In genomic region chr4:190049378-190050239, GRCh38 we compare ENCODE assay signal across 12 cellular contexts. TPM values are rescaled to one million over a fixed set of nuclear protein-coding genes. Genes with fewer than 3 reads are reported as not detected.
DNase-seq lines count a peak whose midpoint lies in the region; ATAC-seq, FAIRE-seq and TF ChIP-seq lines count a peak whose summit lies in the region.
"Not testable (repeated sequence)": the region's sequence is repeated elsewhere in the genome, so short reads cannot be mapped to it uniquely, and the experiment has no call there.
"Had no signal": no experiment of that assay in that cellular context is flagged by ENCODE, and none has a peak within 500 bp of the region (broad histone marks: within the 10 kb centered on the region; RNA-seq: fewer than 3 reads in every experiment).

No MANE protein-coding gene starts in this region.

- peak; percentile 64 for ATAC-seq in RWPE2 (ENCODE audit: low read depth)
- peak; percentile 53 for ATAC-seq in left colon
- ATAC-seq in pancreas, result peak in 2 of 4 donors; percentile 45 to 61

- H3K27ac ChIP-seq in RWPE2 (ENCODE audit: poor library complexity, severe bottlenecking); pancreas: not testable (repeated sequence)

- H3K27me3 ChIP-seq in BE2C; RWPE2 (ENCODE audit: insufficient read depth, poor library complexity, severe bottlenecking); pancreas: not testable (repeated sequence)

- H3K9me3 ChIP-seq in BE2C; RWPE2 (ENCODE audit: severe bottlenecking); pancreas: not testable (repeated sequence)

- FAIRE-seq in GM18507 (lab: Jason Lieb, UNC) (peak; percentile 21), H54 (lab: Jason Lieb, UNC) (peak; percentile 96), endometrium (lab: Jason Lieb, UNC) (peak; percentile 90), pancreas (lab: Jason Lieb, UNC) (peak; percentile 75)

- intact Hi-C loops in left colon (cut with DNase I, micrococcal nuclease); pancreas (cut with DNase I): not testable (repeated sequence)

- not testable (repeated sequence) for H3K36me3 ChIP-seq in BE2C; RWPE2 (ENCODE audit: low read depth); pancreas

- H3K4me3 ChIP-seq in BE2C (ENCODE audit: low read depth, low read length), result peak overlapping the region; percentile 35
- H3K4me3 ChIP-seq in RWPE2 (ENCODE audit: severe bottlenecking); pancreas: not testable (repeated sequence)

- 38 to 44% methylated on average over 5 to 7 of the region's 28 CpGs for WGBS in pancreas, 2 donors

- not testable (repeated sequence) for H3K4me1 ChIP-seq in BE2C; RWPE2 (ENCODE audit: insufficient read depth, poor library complexity, severe bottlenecking); pancreas

- not testable (repeated sequence) for TF ChIP-seq CTCF in BE2C (IDR thresholded peaks at IDR 0.05; ENCODE audit: low read depth, low read length); RWPE2 (IDR thresholded peaks at IDR 0.05; ENCODE audit: poor library complexity, severe bottlenecking); pancreas (IDR thresholded peaks at IDR 0.05)

- not testable (repeated sequence) for TF ChIP-seq POLR2A in H54 (IDR thresholded peaks at IDR 0.05; ENCODE audit: low read depth, low read length)

- DNase-seq in BE2C, result peak; percentile 60
- DNase-seq in GM18507 (ENCODE audit: extremely low spot score, insufficient read length, low read depth); H54 (ENCODE audit: insufficient read length, low spot score); RWPE2 (ENCODE audit: low spot score); left colon: not testable (repeated sequence)
- DNase-seq in pancreas, result peak in 2 of 6 donors; percentile 20 to 44

RNA-seq across cellular contexts. Expression of gene DBET, which starts 14.7 kb away (rescaled TPM):
- polyA plus RNA-seq in BE2C (2012; ENCODE audit: insufficient read depth, insufficient read length, low read depth), result not detected
- total RNA-seq in left colon (not detected), pancreas (under 1 TPM in 2 of 6 donors, not detected in 4; 0.06 to 0.09 TPM)
- not detected for polyA plus RNA-seq in pancreas
- total RNA-seq: CD4-positive, CD25-positive, alpha-beta regulatory T cell; G401; GM23338; H9; HT1080 had no signal
- polyA plus RNA-seq: CD4-positive, CD25-positive, alpha-beta regulatory T cell had no signal

RNA-seq across cellular contexts. Expression of gene FRG2, which starts 22.6 kb away (rescaled TPM):
- not detected for polyA plus RNA-seq in BE2C (2012; ENCODE audit: insufficient read depth, insufficient read length, low read depth)
- total RNA-seq in left colon (not detected), pancreas (not detected)
- polyA plus RNA-seq in pancreas, result not detected
- total RNA-seq: CD4-positive, CD25-positive, alpha-beta regulatory T cell; G401; GM23338; H9 had no signal
- polyA plus RNA-seq: CD4-positive, CD25-positive, alpha-beta regulatory T cell; GM23338 had no signal
